8 cellular contexts compared by ENCODE assay signal in the genomic region with DNA sequence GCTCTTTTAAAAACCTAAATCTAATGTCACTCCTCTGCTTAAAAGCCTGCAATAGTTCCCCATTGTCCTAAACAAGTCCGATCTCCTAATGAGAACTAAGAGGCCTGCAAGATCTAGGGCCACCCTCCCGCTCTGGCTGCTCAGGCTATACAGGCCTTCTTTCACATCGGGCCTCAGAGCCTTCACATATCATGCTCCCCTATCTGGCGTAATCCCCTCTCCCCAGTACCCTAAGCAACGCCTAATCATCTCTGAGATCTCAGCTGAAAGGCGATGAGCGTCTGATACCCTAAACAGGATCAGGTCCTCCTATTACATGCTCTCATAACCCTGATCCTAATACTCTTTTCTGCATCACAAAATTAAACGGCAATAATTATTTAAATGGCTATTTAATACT. TPM values are rescaled to one million over a fixed set of nuclear protein-coding genes. Genes with fewer than 3 reads are reported as not detected.
DNase-seq lines count a peak whose midpoint lies in the region; ATAC-seq and TF ChIP-seq lines count a peak whose summit lies in the region.

No MANE protein-coding gene starts in this region.

- no peaks in the 10 kb centered on the region for H3K9me3 ChIP-seq in iPS-18a (ENCODE audit: control insufficient read depth, low read depth, low read length)
- no peaks in the 10 kb centered on the region for H3K9me3 ChIP-seq in stomach smooth muscle (ENCODE audit: control insufficient read depth in 2 of 2, low read length in 2 of 2)

- H3K27me3 ChIP-seq in iPS-18a (ENCODE audit: control insufficient read depth, insufficient read depth, low read length) (no peaks in the 10 kb centered on the region), stomach smooth muscle (ENCODE audit: control insufficient read depth in 1 of 2, insufficient read depth in 2 of 2, low read length in 2 of 2) (no peaks in the 10 kb centered on the region)

- CTCF ChIA-PET in activated CD8-positive, alpha-beta T cell treated with anti-CD3 and anti-CD28 coated beads, Interleukin-2, amount 10 ng/mL, durations not matched to agents 7 days and 5 days (lab: Charles Lee) = no interaction called here

- H3K27ac Mint-ChIP-seq in T-helper 2 cell treated with Interferon-gamma antibody and Interleukin-4, amounts not matched to agents 5 μg/mL and 100 μg/mL, for 36 hours = no peak overlapping the region
- no peak overlapping the region for H3K27ac Mint-ChIP-seq in activated CD8-positive, alpha-beta T cell treated with anti-CD3 and anti-CD28 coated beads, Interleukin-2, amount 10 ng/mL, durations not matched to agents 7 days and 5 days

- no peak for TF ChIP-seq CTCF in omental fat pad (IDR thresholded peaks at IDR 0.05)

- DNase-seq in T-helper 2 cell treated with Interferon-gamma antibody and Interleukin-4, amounts not matched to agents 5 μg/mL and 100 μg/mL, for 36 hours (ENCODE audit: low spot score) = no peak
- no peak for DNase-seq in T-helper 2 cell
- no peak for DNase-seq in activated CD8-positive, alpha-beta T cell treated with anti-CD3 and anti-CD28 coated beads, Interleukin-2, amount 10 ng/mL, durations not matched to agents 7 days and 5 days
- DNase-seq in HuH-7 (ENCODE audit: low spot score) = no peak
- DNase-seq in omental fat pad (ENCODE audit: low spot score) = no peak
- no peak for DNase-seq in cerebellum (ENCODE audit: low spot score)

- H3K9ac ChIP-seq in iPS-18a (ENCODE audit: low read length) (peak overlapping the region; percentile 8), stomach smooth muscle (ENCODE audit: low read length in 2 of 2) (peak overlapping the region; percentile 37 to 92)

- peak overlapping the region; percentile 94 for H3K4me3 ChIP-seq in iPS-18a (ENCODE audit: low read length)
- H3K4me3 ChIP-seq in stomach smooth muscle (ENCODE audit: low read length in 2 of 2) = peak overlapping the region; percentile 95 to 98

- no peaks in the 10 kb centered on the region for H3K27me3 Mint-ChIP-seq in T-helper 2 cell treated with Interferon-gamma antibody and Interleukin-4, amounts not matched to agents 5 μg/mL and 100 μg/mL, for 36 hours (ENCODE audit: low read depth)
- no peaks in the 10 kb centered on the region for H3K27me3 Mint-ChIP-seq in activated CD8-positive, alpha-beta T cell treated with anti-CD3 and anti-CD28 coated beads, Interleukin-2, amount 10 ng/mL, durations not matched to agents 7 days and 5 days (ENCODE audit: low read depth)

- H3K36me3 Mint-ChIP-seq in T-helper 2 cell treated with Interferon-gamma antibody and Interleukin-4, amounts not matched to agents 5 μg/mL and 100 μg/mL, for 36 hours (ENCODE audit: low read depth) = peaks cover 1% of the 10 kb centered on the region
- no peaks in the 10 kb centered on the region for H3K36me3 Mint-ChIP-seq in activated CD8-positive, alpha-beta T cell treated with anti-CD3 and anti-CD28 coated beads, Interleukin-2, amount 10 ng/mL, durations not matched to agents 7 days and 5 days (ENCODE audit: low read depth)

- no peaks in the 10 kb centered on the region for H3K9me3 Mint-ChIP-seq in T-helper 2 cell treated with Interferon-gamma antibody and Interleukin-4, amounts not matched to agents 5 μg/mL and 100 μg/mL, for 36 hours
- H3K9me3 Mint-ChIP-seq in activated CD8-positive, alpha-beta T cell treated with anti-CD3 and anti-CD28 coated beads, Interleukin-2, amount 10 ng/mL, durations not matched to agents 7 days and 5 days (ENCODE audit: insufficient read depth) = no peaks in the 10 kb centered on the region

- H3K36me3 ChIP-seq in iPS-18a (ENCODE audit: control insufficient read depth, low read depth, low read length) (no peaks in the 10 kb centered on the region), stomach smooth muscle (ENCODE audit: control insufficient read depth in 2 of 2, insufficient read depth in 2 of 2, low read length in 2 of 2) (no peaks in the 10 kb centered on the region)

- peaks cover 42% of the 10 kb centered on the region for H3K4me1 Mint-ChIP-seq in T-helper 2 cell treated with Interferon-gamma antibody and Interleukin-4, amounts not matched to agents 5 μg/mL and 100 μg/mL, for 36 hours (ENCODE audit: low read depth)
- H3K4me1 Mint-ChIP-seq in activated CD8-positive, alpha-beta T cell treated with anti-CD3 and anti-CD28 coated beads, Interleukin-2, amount 10 ng/mL, durations not matched to agents 7 days and 5 days (ENCODE audit: low read depth) = peaks cover 32% of the 10 kb centered on the region

- peaks cover 44% of the 10 kb centered on the region for H3K4me1 ChIP-seq in iPS-18a (ENCODE audit: control insufficient read depth, low read depth, low read length)
- H3K4me1 ChIP-seq in stomach smooth muscle (ENCODE audit: control insufficient read depth, insufficient read depth, low read length) = peaks cover 11% of the 10 kb centered on the region

- peak overlapping the region; percentile 92 for H3K4me3 Mint-ChIP-seq in T-helper 2 cell treated with Interferon-gamma antibody and Interleukin-4, amounts not matched to agents 5 μg/mL and 100 μg/mL, for 36 hours
- peak overlapping the region; percentile 84 for H3K4me3 Mint-ChIP-seq in activated CD8-positive, alpha-beta T cell treated with anti-CD3 and anti-CD28 coated beads, Interleukin-2, amount 10 ng/mL, durations not matched to agents 7 days and 5 days

- POLR2A ChIA-PET in activated CD8-positive, alpha-beta T cell treated with anti-CD3 and anti-CD28 coated beads, Interleukin-2, amount 10 ng/mL, durations not matched to agents 7 days and 5 days (lab: Charles Lee) = no interaction called here

- H3K27ac ChIP-seq in iPS-18a (ENCODE audit: low read length) (no peak overlapping the region), stomach smooth muscle (ENCODE audit: low read length) (peak overlapping the region; percentile 0)

- ATAC-seq in activated CD8-positive, alpha-beta T cell treated with anti-CD3 and anti-CD28 coated beads, Interleukin-2, amount 10 ng/mL, durations not matched to agents 7 days and 5 days = no peak
- no peak for ATAC-seq in omental fat pad (ENCODE audit: low FRiP score)

RNA-seq across cellular contexts. Expression of gene MAP4K3, which starts 1.8 kb away (rescaled TPM):
- 1 to 10 TPM; 5.0 to 6.5 TPM for total RNA-seq in activated CD8-positive, alpha-beta T cell treated with anti-CD3 and anti-CD28 coated beads, Interleukin-2, amount 10 ng/mL, durations not matched to agents 7 days and 5 days
- total RNA-seq in omental fat pad (10 to 100 TPM; 45.9 to 93.7 (median 66.1) TPM), cerebellum (137 TPM)

Comparison
In these comparisons a context has a peak if more than half of its experiments do, and no peak if none do; other contexts are left out.
1. RNA of gene MAP4K3, which starts 1.8 kb away (total RNA-seq): 137 TPM in cerebellum (single experiment) and 45.9 to 93.7 TPM in omental fat pad; 5.0 to 6.5 TPM in activated CD8-positive, alpha-beta T cell treated with anti-CD3 and anti-CD28 coated beads, Interleukin-2, amount 10 ng/mL, durations not matched to agents 7 days and 5 days; every median in the first group is over 4 times any median in the second.